Comparison of ENCODE assay signal across 8 cellular contexts in the genomic region with DNA sequence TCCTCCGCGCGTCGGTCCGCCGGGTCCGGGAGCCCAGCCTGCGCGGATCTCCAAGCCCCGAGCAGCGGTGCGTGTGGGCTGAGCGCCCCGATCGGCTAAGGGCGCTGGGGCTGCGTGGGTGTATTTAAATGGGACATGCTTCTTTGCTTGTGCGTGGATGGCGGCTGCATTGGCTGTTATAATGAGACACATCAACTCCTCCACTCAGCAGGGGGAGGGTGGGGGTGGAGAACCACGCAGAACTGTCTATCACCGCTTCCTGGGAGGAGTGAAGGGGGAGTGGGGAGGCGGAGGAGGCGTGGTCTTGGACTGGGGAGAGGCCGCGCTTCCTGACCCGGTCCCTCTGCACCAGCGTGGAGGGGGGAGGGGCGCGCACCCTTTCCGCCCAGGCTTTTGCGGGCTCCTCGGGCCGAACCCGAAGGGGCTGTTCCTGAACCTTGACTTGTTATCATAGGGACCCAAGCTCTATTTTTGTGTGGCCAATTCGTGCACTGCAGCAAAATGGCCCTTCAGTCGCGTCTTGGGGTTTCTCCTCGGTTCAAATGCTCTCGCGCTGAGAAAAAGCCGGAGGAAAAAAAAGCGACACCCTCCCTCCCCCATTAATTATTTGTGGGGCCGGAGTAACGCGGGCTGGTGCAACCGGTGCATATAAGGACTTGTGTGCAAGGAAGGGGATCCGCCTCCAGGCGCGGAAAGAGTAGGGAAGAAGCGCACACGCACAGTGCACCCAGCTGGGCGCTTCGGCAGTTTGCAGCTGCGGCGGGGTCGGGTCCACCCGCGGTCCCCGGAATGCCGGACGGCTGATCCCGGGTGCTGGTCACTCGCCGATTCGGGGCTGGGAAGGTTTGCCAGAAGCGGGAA. TPM values are rescaled to one million over a fixed set of nuclear protein-coding genes. Genes with fewer than 3 reads are reported as not detected.
DNase-seq lines count a peak whose midpoint lies in the region; ATAC-seq, FAIRE-seq and TF ChIP-seq lines count a peak whose summit lies in the region.

Gene TNIK, minus strand, starts transcription at position 180 of the 861 bp plus-strand sequence. CDS start 342 bp downstream, outside the sequence.

- no peak for FAIRE-seq in urothelium cell line (lab: Jason Lieb, UNC)

- H3K27me3 ChIP-seq in left ventricle myocardium inferior (ENCODE audit: low read depth) (peaks cover 13% of the 10 kb centered on the region), psoas muscle (ENCODE audit: insufficient read depth in 3 of 3, low read length in 2 of 3) (no peaks in the 10 kb centered on the region)

- H3K4me1 ChIP-seq in left ventricle myocardium inferior, result peaks cover 62% of the 10 kb centered on the region
- peaks cover 21% of the 10 kb centered on the region for H3K4me1 ChIP-seq in psoas muscle

- peak within 1 kb of the TSS; percentile 84 for H3K4me3 ChIP-seq in left ventricle myocardium inferior
- H3K4me3 ChIP-seq in psoas muscle, result peak within 1 kb of the TSS; percentile 79

- ATAC-seq in HG02623 (IDR thresholded peaks at IDR 0.05; ENCODE audit: unreplicated experiment), result peak; percentile 76
- peak; percentile 92 to 96 (median 93) for ATAC-seq in psoas muscle

- WGBS in psoas muscle, 3 donors, result 0 to 1% (median 0%) methylated on average over 62 to 66 of the region's 66 CpGs

- H3K27ac ChIP-seq in left ventricle myocardium inferior (replicated peaks), result peak within 1 kb of the TSS; percentile 87
- H3K27ac ChIP-seq in psoas muscle, result peak within 1 kb of the TSS; percentile 87

- H3K9me3 ChIP-seq in left ventricle myocardium inferior (replicated peaks) (no peaks in the 10 kb centered on the region), psoas muscle (no peaks in the 10 kb centered on the region)

- no peaks in the 10 kb centered on the region for H3K36me3 ChIP-seq in left ventricle myocardium inferior
- no peaks in the 10 kb centered on the region for H3K36me3 ChIP-seq in psoas muscle (ENCODE audit: insufficient read depth in 1 of 2, low read depth in 1 of 2)

- TF ChIP-seq CTCF in GM12874 (IDR thresholded peaks at IDR 0.05; ENCODE audit: insufficient read depth, low read depth, low read length) (0 out of 2 replicates have a peak, but pooled peaks have one; percentile 13), left ventricle myocardium inferior (IDR thresholded peaks at IDR 0.05; ENCODE audit: borderline replicate concordance) (peak; percentile 45), psoas muscle (IDR thresholded peaks at IDR 0.05) (peak; percentile 29)

- peak; percentile 77 for DNase-seq in NCI-H128 (lab: John Stamatoyannopoulos, UW; ENCODE audit: unreplicated experiment)
- peak; percentile 52 for DNase-seq in amniotic stem cell (lab: John Stamatoyannopoulos, UW)
- peak; percentile 94 for DNase-seq in left ventricle myocardium inferior
- peak; percentile 89 to 94 for DNase-seq in psoas muscle
- peak; percentile 88 for DNase-seq in urothelium cell line (ENCODE audit: low spot score)

- intact Hi-C loops in T-helper 1 cell treated with Interleukin-12 subunit alpha and Interleukin-12 subunit beta and Interleukin-4 antibody, amounts not matched to agents 30 ng/mL and 1 ng/mL, for 36 hours (cut with micrococcal nuclease), result loop anchor here (1.0 to 5.0 kb wide), 13 partner anchors 20 to 1688 kb away; partner anchors contain the start of genes ECT2, EIF5A2, FNDC3B and MYNN
- intact Hi-C loops in left ventricle myocardium inferior (cut with micrococcal nuclease), result loop anchor here (10.0 kb wide), 1 partner anchor 94 kb away; no protein-coding TSS in a partner anchor
- intact Hi-C loops in psoas muscle (cut with DNase I), result loop anchor here in 1 of 2 donors (5.0 kb wide), 1 partner anchor 273 kb away; no protein-coding TSS in a partner anchor

RNA-seq across cellular contexts. Expression of gene TNIK, which starts in this region (rescaled TPM):
- total RNA-seq in T-helper 1 cell treated with Interleukin-12 subunit alpha and Interleukin-12 subunit beta and Interleukin-4 antibody, amounts not matched to agents 30 ng/mL and 1 ng/mL, for 36 hours, result 51.5 and 54.0 TPM in 2 replicates
- total RNA-seq in left ventricle myocardium inferior, result 28.6 TPM
- total RNA-seq in psoas muscle, result 10 to 100 TPM; 12.5 to 32.4 (median 24.8) TPM
- 10 to 100 TPM in 2 of 3 donors, 1 to 10 TPM in 1; 9.9 to 11.0 (median 10.9) TPM for polyA plus RNA-seq in psoas muscle

Comparison
In these comparisons a context has a peak if more than half of its experiments do, and no peak if none do; other contexts are left out.
1. Peak in every context shown above with its lines: DNase-seq, ATAC-seq, H3K4me3 ChIP-seq and H3K27ac ChIP-seq.